Comparison of ENCODE assay signal across 7 cellular contexts in the genomic region with DNA sequence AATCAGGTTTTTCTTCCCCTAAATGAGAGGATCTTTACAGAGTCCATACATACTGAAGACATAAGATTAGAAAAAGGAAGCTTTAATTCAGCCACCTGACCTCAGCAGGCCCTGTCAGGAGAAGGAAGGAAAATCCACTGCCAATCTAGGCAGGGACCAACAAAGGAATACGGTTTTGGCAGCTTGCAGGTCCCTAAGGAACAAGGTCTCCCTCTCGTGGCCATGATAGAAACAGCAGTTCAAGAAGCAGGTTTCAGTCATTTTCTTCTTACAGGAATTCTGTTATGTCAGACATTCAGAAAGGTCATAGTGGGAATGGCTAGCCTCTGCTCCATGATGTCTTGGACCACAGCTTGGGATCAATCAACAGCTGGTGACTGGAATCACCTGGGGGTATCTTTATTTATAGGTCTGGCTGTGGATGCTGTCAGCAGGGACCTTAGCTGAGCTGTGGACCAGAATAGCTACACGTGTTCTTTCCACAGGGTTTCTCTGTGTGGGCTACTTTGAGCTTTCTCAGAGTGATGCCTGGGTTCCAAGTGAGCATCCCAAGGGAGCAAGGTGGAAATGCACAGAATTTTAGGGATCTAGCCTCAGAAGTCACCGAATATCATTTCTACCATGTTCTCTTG. TPM values are rescaled to one million over a fixed set of nuclear protein-coding genes. Genes with fewer than 3 reads are reported as not detected.
DNase-seq lines count a peak whose midpoint lies in the region; ATAC-seq, FAIRE-seq and TF ChIP-seq lines count a peak whose summit lies in the region.

No MANE protein-coding gene starts in this region.

- no peaks in the 10 kb centered on the region for H3K27me3 ChIP-seq in H1 (replicated peaks in 1 of 4; ENCODE audit: control insufficient read depth in 3 of 4, extremely low read depth in 1 of 4, insufficient read depth in 3 of 4, low read length in 3 of 4)
- H3K27me3 ChIP-seq in vagina, result no peaks in the 10 kb centered on the region

- no peaks in the 10 kb centered on the region for H3K79me1 ChIP-seq in H1 (ENCODE audit: low read depth, low read length)

- H3K27ac ChIP-seq in H1 (ENCODE audit: low read depth, low read length) (no peak overlapping the region), vagina (no peak overlapping the region)

- TF ChIP-seq EP300 in H1 (IDR thresholded peaks at IDR 0.05; ENCODE audit: borderline replicate concordance in 1 of 2, low read depth in 2 of 2, low read length in 2 of 2), result no peak

- H2BK20ac ChIP-seq in H1 (ENCODE audit: low read length), result no peak overlapping the region

- no peak overlapping the region for H3K4me2 ChIP-seq in H1 (ENCODE audit: insufficient read depth in 1 of 2, low read depth in 2 of 2, low read length in 2 of 2)

- H3K4ac ChIP-seq in H1 (replicated peaks; ENCODE audit: insufficient read length, low read depth, low read length), result no peak overlapping the region

- peak; percentile 65 for ATAC-seq in GM21717 (IDR thresholded peaks at IDR 0.05; ENCODE audit: unreplicated experiment)

- POLR2A ChIA-PET in H1 (lab: Charles Lee; ENCODE audit: partially characterized antibody), result no interaction called here

- peak; percentile 73 to 79 for TF ChIP-seq RAD21 in H1 (IDR thresholded peaks at IDR 0.05 in 1 of 2, conservative IDR thresholded peaks at IDR 0.05 in 1 of 2; ENCODE audit: low read depth in 2 of 2, low read length in 2 of 2)

- peaks cover 10% of the 10 kb centered on the region for H3K36me3 Mint-ChIP-seq in mesothelial cell of epicardium

- H3K23ac ChIP-seq in H1 (ENCODE audit: insufficient read length), result no peak overlapping the region

- peak; percentile 80 for DNase-seq in EH (ENCODE audit: low read depth)
- DNase-seq in NCI-H1105 (lab: John Stamatoyannopoulos, UW), result peak; percentile 48
- peak; percentile 5 to 71 for DNase-seq in SW 1271 (lab: John Stamatoyannopoulos, UW)
- peak in 1 of 2 experiments; percentile 73 for DNase-seq in H1 (ENCODE audit: low read depth in 1 of 2, low spot score in 2 of 2)
- no peak for DNase-seq in mesothelial cell of epicardium (ENCODE audit: low spot score in 2 of 2, unreplicated experiment in 2 of 2)
- DNase-seq in vagina (ENCODE audit: extremely low spot score in 2 of 2), result no peak

- H2BK5ac ChIP-seq in H1 (ENCODE audit: low read depth, low read length), result no peak overlapping the region

- peaks cover 18 to 21% of the 10 kb centered on the region in 2 experiments for H3K9me3 ChIP-seq in H1 (ENCODE audit: insufficient read depth in 2 of 2, low read depth in 1 of 2, low read length in 1 of 2)
- H3K9me3 ChIP-seq in vagina, result no peaks in the 10 kb centered on the region

- H4K20me1 ChIP-seq in H1 (replicated peaks in 1 of 2; ENCODE audit: control insufficient read depth in 1 of 2, insufficient read depth in 2 of 2, low read length in 2 of 2), result no peaks in the 10 kb centered on the region

- H3K4me1 ChIP-seq in H1 (replicated peaks in 1 of 4; ENCODE audit: control insufficient read depth in 3 of 4, insufficient read depth in 4 of 4, low read length in 3 of 4) (no peaks in the 10 kb centered on the region), vagina (no peaks in the 10 kb centered on the region)

- TF ChIP-seq CTCF in H1 (IDR thresholded peaks at IDR 0.05; ENCODE audit: control extremely low read depth in 1 of 3, insufficient read depth in 1 of 3, low read depth in 1 of 3, low read length in 3 of 3), result peak; percentile 38 to 93 (median 61)
- peak; percentile 77 for TF ChIP-seq CTCF in mesothelial cell of epicardium (IDR thresholded peaks at IDR 0.05; ENCODE audit: unreplicated experiment)
- peak in 2 of 3 experiments; percentile 46 to 66 for TF ChIP-seq CTCF in vagina (IDR thresholded peaks at IDR 0.05)

- intact Hi-C loops in vagina (cut with DNase I), result no loop called here

- peaks cover 20% of the 10 kb centered on the region for H3K9me3 Mint-ChIP-seq in mesothelial cell of epicardium

- H3K4me3 ChIP-seq in H1 (ENCODE audit: extremely low read depth in 1 of 4, insufficient read depth in 2 of 4, low read depth in 3 of 4, low read length in 4 of 4) (no peak overlapping the region), vagina (no peak overlapping the region)

- no peak overlapping the region for H3K4me3 Mint-ChIP-seq in mesothelial cell of epicardium

- WGBS in H1 (ENCODE audit: extremely low coverage in 1 of 2, insufficient coverage in 1 of 2, insufficient read length in 1 of 2, insufficient replicate concordance in 2 of 2, low coverage in 1 of 2, low lambda C conversion rate in 2 of 2, missing lambda C conversion rate in 1 of 2), 2 experiments, result 50% methylated on average over 4 of the region's 4 CpGs; no CpG with 5 or more reads in 1 of the 2 experiments

- H3K9ac ChIP-seq in H1 (replicated peaks in 1 of 4; ENCODE audit: extremely low read depth in 1 of 4, low read depth in 3 of 4, low read length in 3 of 4), result no peak overlapping the region

- peaks cover 13% of the 10 kb centered on the region for H3K27me3 Mint-ChIP-seq in mesothelial cell of epicardium (ENCODE audit: low read depth)

- peak; percentile 88 for FAIRE-seq in H1 (lab: Jason Lieb, UNC)

- H3K23me2 ChIP-seq in H1 (ENCODE audit: low read depth, low read length), result no peaks in the 10 kb centered on the region

- no peak overlapping the region for H2BK12ac ChIP-seq in H1 (ENCODE audit: low read depth, low read length)

- no peak overlapping the region for H4K91ac ChIP-seq in H1 (replicated peaks; ENCODE audit: insufficient read length, low read length)

- H3K56ac ChIP-seq in H1 (replicated peaks; ENCODE audit: insufficient read length, low read depth, low read length), result no peak overlapping the region

- no peak overlapping the region for H2BK120ac ChIP-seq in H1 (replicated peaks; ENCODE audit: low read depth, low read length)

- H2BK15ac ChIP-seq in H1 (ENCODE audit: low read length), result no peak overlapping the region

- H3K14ac ChIP-seq in H1 (ENCODE audit: insufficient read length), result no peak overlapping the region

- H3K18ac ChIP-seq in H1 (ENCODE audit: extremely low read depth, low read length), result no peak overlapping the region

- TF ChIP-seq POLR2A in H1 (IDR thresholded peaks at IDR 0.05; ENCODE audit: control extremely low read depth in 1 of 2, low read depth in 2 of 2, low read length in 2 of 2) (no peak), vagina (IDR thresholded peaks at IDR 0.05) (no peak)

- CTCF ChIA-PET in H1 (lab: Charles Lee; ENCODE audit: partially characterized antibody), result interaction anchor here (0.6 to 2.1 kb wide), 27 partner anchors 9 to 1094 kb away, joined by 3 to 10 read pairs (median 3); a partner anchor contains a TSS

- H3K36me3 ChIP-seq in H1 (ENCODE audit: control insufficient read depth in 2 of 4, insufficient read depth in 4 of 4, low read length in 3 of 4) (peaks cover 0 to 4% (median 0%) of the 10 kb centered on the region in 4 experiments; a peak in 1 of 8 replicates), vagina (no peaks in the 10 kb centered on the region)

- no peak overlapping the region for H2AFZ ChIP-seq in H1 (ENCODE audit: low read length)

- no peak overlapping the region for H4K5ac ChIP-seq in H1 (ENCODE audit: insufficient read length, low read depth, low read length)

- H3K79me2 ChIP-seq in H1 (ENCODE audit: control insufficient read depth in 1 of 2, insufficient read depth in 2 of 2, low read length in 2 of 2), result no peaks in the 10 kb centered on the region

- H4K8ac ChIP-seq in H1 (ENCODE audit: extremely low read depth, insufficient read depth, low read length), result no peak overlapping the region

- no peaks in the 10 kb centered on the region for H3K4me1 Mint-ChIP-seq in mesothelial cell of epicardium

- H3K27ac Mint-ChIP-seq in mesothelial cell of epicardium, result no peak overlapping the region

- H2AK5ac ChIP-seq in H1 (ENCODE audit: low read depth, low read length), result no peak overlapping the region

TF ChIP-seq in H1, 55 proteins besides CTCF, POLR2A, EP300 and RAD21:
- TF ChIP-seq PHF8 (conservative IDR thresholded peaks at IDR 0.05; ENCODE audit: low read depth, low read length), result no peak
- TF ChIP-seq CREB1 (IDR thresholded peaks at IDR 0.05), result 0 out of 2 replicates have a peak, but pooled peaks have one; percentile 20

RNA-seq across cellular contexts. Expression of a gene that starts 9.4 kb away (rescaled TPM):
- 65.9 and 75.1 TPM in 2 replicates for total RNA-seq in H1 (2021; fragmentation: NEBNext Ultra II Directional; extraction: Animal tissue kit (Norgen Biotek cat#: 25700))
- 10.2 and 15.2 TPM in 2 replicates for polyA plus RNA-seq in H1 (2011; rRNA removed)
- 26.0 TPM for polyA plus RNA-seq in H1 (2011; cell fraction: cytosol; rRNA removed)
- polyA plus RNA-seq in H1 (2011; cell fraction: nucleus; rRNA removed), result 4.3 TPM
- 36.1 to 77.3 TPM (median 39.6 TPM) in 4 replicates for polyA plus RNA-seq in H1 (2012, experiment 1 of 2)
- polyA plus RNA-seq in H1 (2012, experiment 2 of 2), result 20.3 TPM
- 87.2 TPM for polyA plus RNA-seq in H1 (2013, experiment 1 of 2)
- 96.4 TPM for polyA plus RNA-seq in H1 (2013, experiment 2 of 2)
- 8.1 and 9.8 TPM in 2 replicates for polyA minus RNA-seq in H1 (2011; rRNA and poly(A)+ RNA removed)
- polyA minus RNA-seq in H1 (2011; cell fraction: cytosol; rRNA and poly(A)+ RNA removed), result 34.1 TPM
- polyA minus RNA-seq in H1 (2011; cell fraction: nucleus; rRNA and poly(A)+ RNA removed), result 31.3 TPM
- total RNA-seq in mesothelial cell of epicardium (30.0 to 34.0 TPM (median 33.7 TPM) in 3 replicates), vagina (21.4 TPM)

Comparison
In these comparisons a context has a peak if more than half of its experiments do, and no peak if none do; other contexts are left out.
1. DNase-seq: peak in EH (single experiment), NCI-H1105 (single experiment) and SW 1271 (2 of 2); none in mesothelial cell of epicardium (0 of 2) and vagina (0 of 2).
2. Peak in every context shown above with its lines, with median percentiles within 50 percentile points of each other: CTCF ChIP-seq.